Comparison of ENCODE assay signal across 11 cellular contexts in genomic region chr6:131013495-131013894, GRCh38. TPM values are rescaled to one million over a fixed set of nuclear protein-coding genes. Genes with fewer than 3 reads are reported as not detected.
A peak's percentile ranks its signal among the peaks of the same experiment; 100 is the strongest.
DNase-seq lines count a peak whose midpoint lies in the region; ATAC-seq and TF ChIP-seq lines count a peak whose summit lies in the region.
"Had no signal": no experiment of that assay in that cellular context is flagged by ENCODE, and none has a peak within 500 bp of the region (broad histone marks: within the 10 kb centered on the region; RNA-seq: fewer than 3 reads in every experiment).

No MANE protein-coding gene starts in this region.

- DNase-seq in KG1 (lab: John Stamatoyannopoulos, UW) (peak; percentile 30), choroid plexus epithelial cell (ENCODE audit: low read depth) (peak; percentile 96), lung microvascular endothelial cell (ENCODE audit: low read depth in 2 of 2) (peak; percentile 78 to 89), upper lobe of right lung (no peak), NCI-H2081 (lab: John Stamatoyannopoulos, UW) (no peak), SKM-1 (lab: John Stamatoyannopoulos, UW; ENCODE audit: unreplicated experiment) (no peak)
- DNase-seq: activated CD4-positive, alpha-beta memory T cell treated with anti-CD3 and anti-CD28 coated beads for 36 hours; cerebellar nuclear complex; left colon had no signal

- TF ChIP-seq CTCF in choroid plexus epithelial cell (conservative IDR thresholded peaks at IDR 0.05; ENCODE audit: low read depth, low read length) (no peak), upper lobe of right lung (IDR thresholded peaks at IDR 0.05) (no peak)

- H3K27ac ChIP-seq in upper lobe of right lung, result no peak overlapping the region

- no peaks in the 10 kb centered on the region for H3K36me3 ChIP-seq in upper lobe of right lung

- no peaks in the 10 kb centered on the region for H3K27me3 ChIP-seq in upper lobe of right lung

- no peaks in the 10 kb centered on the region for H3K9me3 ChIP-seq in upper lobe of right lung

- ATAC-seq in upper lobe of right lung, result no peak
- ATAC-seq in HG03439 (IDR thresholded peaks at IDR 0.05; ENCODE audit: unreplicated experiment), result no peak
- no peak for ATAC-seq in HG03097 (IDR thresholded peaks at IDR 0.05; ENCODE audit: low FRiP score, unreplicated experiment)
- ATAC-seq: left colon had no signal

- H3K4me3 ChIP-seq in choroid plexus epithelial cell (ENCODE audit: low read depth, low read length) (no peak overlapping the region), upper lobe of right lung (peak overlapping the region; percentile 9)

- peaks cover 11% of the 10 kb centered on the region for H3K4me1 ChIP-seq in upper lobe of right lung

- intact Hi-C loops in upper lobe of right lung (cut with DNase I), result no loop called here

RNA-seq across cellular contexts. Expression of gene EPB41L2, which starts 49.5 kb away (rescaled TPM):
- total RNA-seq in lung microvascular endothelial cell (78.5 and 130 TPM in 2 replicates), upper lobe of right lung (174 TPM)

Comparison
In these comparisons a context has a peak if more than half of its experiments do, and no peak if none do; other contexts are left out.
1. DNase-seq: peak in KG1 (single experiment), choroid plexus epithelial cell (single experiment) and lung microvascular endothelial cell (2 of 2); none in upper lobe of right lung (single experiment), NCI-H2081 (0 of 2) and SKM-1 (single experiment).